1 cellular context compared by ENCODE assay signal in the genomic region with DNA sequence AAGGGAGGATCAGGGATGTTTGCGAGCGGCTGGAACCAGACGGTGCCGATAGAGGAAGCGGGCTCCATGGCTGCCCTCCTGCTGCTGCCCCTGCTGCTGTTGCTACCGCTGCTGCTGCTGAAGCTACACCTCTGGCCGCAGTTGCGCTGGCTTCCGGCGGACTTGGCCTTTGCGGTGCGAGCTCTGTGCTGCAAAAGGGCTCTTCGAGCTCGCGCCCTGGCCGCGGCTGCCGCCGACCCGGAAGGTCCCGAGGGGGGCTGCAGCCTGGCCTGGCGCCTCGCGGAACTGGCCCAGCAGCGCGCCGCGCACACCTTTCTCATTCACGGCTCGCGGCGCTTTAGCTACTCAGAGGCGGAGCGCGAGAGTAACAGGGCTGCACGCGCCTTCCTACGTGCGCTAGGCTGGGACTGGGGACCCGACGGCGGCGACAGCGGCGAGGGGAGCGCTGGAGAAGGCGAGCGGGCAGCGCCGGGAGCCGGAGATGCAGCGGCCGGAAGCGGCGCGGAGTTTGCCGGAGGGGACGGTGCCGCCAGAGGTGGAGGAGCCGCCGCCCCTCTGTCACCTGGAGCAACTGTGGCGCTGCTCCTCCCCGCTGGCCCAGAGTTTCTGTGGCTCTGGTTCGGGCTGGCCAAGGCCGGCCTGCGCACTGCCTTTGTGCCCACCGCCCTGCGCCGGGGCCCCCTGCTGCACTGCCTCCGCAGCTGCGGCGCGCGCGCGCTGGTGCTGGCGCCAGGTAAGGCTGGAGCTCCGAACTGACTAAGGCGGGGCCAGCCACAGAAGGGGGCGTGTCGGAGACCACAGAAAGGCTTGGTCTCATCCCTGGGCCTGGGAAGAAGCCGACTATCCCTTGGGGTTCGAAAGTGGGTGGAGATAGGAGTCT.
TF ChIP-seq lines count a peak whose summit lies in the region.

No MANE protein-coding gene starts in this region.

TF ChIP-seq in WTC11, 78 proteins besides CTCF, POLR2A, EP300 and RAD21 (continued from another document):
- no peak for TF ChIP-seq RELA (CRISPR knock-in tag; IDR thresholded peaks at IDR 0.05; ENCODE audit: borderline replicate concordance)
- TF ChIP-seq SMAD3 (CRISPR knock-in tag; IDR thresholded peaks at IDR 0.05; ENCODE audit: borderline replicate concordance), result 0 out of 2 replicates have a peak, but pooled peaks have one; percentile 34
- TF ChIP-seq FOXP1 (CRISPR knock-in tag; IDR thresholded peaks at IDR 0.05; ENCODE audit: borderline replicate concordance), result peak; percentile 65; the same call in 1 of the 2 replicates
- TF ChIP-seq, protein P1, sequence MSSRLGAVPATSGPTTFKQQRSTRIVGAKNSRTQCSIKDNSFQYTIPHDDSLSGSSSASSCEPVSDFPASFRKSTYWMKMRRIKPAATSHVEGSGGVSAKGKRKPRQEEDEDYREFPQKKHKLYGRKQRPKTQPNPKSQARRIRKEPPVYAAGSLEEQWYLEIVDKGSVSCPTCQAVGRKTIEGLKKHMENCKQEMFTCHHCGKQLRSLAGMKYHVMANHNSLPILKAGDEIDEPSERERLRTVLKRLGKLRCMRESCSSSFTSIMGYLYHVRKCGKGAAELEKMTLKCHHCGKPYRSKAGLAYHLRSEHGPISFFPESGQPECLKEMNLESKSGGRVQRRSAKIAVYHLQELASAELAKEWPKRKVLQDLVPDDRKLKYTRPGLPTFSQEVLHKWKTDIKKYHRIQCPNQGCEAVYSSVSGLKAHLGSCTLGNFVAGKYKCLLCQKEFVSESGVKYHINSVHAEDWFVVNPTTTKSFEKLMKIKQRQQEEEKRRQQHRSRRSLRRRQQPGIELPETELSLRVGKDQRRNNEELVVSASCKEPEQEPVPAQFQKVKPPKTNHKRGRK (CRISPR knock-in tag; IDR thresholded peaks at IDR 0.05; ENCODE audit: borderline replicate concordance), result no peak
- TF ChIP-seq, protein P2, sequence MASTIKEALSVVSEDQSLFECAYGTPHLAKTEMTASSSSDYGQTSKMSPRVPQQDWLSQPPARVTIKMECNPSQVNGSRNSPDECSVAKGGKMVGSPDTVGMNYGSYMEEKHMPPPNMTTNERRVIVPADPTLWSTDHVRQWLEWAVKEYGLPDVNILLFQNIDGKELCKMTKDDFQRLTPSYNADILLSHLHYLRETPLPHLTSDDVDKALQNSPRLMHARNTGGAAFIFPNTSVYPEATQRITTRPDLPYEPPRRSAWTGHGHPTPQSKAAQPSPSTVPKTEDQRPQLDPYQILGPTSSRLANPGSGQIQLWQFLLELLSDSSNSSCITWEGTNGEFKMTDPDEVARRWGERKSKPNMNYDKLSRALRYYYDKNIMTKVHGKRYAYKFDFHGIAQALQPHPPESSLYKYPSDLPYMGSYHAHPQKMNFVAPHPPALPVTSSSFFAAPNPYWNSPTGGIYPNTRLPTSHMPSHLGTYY (CRISPR knock-in tag; IDR thresholded peaks at IDR 0.05), result no peak
- peak; percentile 81; the same call in 1 of the 2 replicates for TF ChIP-seq TP53 (CRISPR knock-in tag; IDR thresholded peaks at IDR 0.05)
- no peak for TF ChIP-seq TEAD1 (CRISPR knock-in tag; IDR thresholded peaks at IDR 0.05)
- TF ChIP-seq, protein P3, sequence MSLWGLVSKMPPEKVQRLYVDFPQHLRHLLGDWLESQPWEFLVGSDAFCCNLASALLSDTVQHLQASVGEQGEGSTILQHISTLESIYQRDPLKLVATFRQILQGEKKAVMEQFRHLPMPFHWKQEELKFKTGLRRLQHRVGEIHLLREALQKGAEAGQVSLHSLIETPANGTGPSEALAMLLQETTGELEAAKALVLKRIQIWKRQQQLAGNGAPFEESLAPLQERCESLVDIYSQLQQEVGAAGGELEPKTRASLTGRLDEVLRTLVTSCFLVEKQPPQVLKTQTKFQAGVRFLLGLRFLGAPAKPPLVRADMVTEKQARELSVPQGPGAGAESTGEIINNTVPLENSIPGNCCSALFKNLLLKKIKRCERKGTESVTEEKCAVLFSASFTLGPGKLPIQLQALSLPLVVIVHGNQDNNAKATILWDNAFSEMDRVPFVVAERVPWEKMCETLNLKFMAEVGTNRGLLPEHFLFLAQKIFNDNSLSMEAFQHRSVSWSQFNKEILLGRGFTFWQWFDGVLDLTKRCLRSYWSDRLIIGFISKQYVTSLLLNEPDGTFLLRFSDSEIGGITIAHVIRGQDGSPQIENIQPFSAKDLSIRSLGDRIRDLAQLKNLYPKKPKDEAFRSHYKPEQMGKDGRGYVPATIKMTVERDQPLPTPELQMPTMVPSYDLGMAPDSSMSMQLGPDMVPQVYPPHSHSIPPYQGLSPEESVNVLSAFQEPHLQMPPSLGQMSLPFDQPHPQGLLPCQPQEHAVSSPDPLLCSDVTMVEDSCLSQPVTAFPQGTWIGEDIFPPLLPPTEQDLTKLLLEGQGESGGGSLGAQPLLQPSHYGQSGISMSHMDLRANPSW (CRISPR knock-in tag; conservative IDR thresholded peaks at IDR 0.05; ENCODE audit: low read depth), result 0 out of 2 replicates have a peak, but pooled peaks have one; percentile 33
- TF ChIP-seq, protein P4, sequence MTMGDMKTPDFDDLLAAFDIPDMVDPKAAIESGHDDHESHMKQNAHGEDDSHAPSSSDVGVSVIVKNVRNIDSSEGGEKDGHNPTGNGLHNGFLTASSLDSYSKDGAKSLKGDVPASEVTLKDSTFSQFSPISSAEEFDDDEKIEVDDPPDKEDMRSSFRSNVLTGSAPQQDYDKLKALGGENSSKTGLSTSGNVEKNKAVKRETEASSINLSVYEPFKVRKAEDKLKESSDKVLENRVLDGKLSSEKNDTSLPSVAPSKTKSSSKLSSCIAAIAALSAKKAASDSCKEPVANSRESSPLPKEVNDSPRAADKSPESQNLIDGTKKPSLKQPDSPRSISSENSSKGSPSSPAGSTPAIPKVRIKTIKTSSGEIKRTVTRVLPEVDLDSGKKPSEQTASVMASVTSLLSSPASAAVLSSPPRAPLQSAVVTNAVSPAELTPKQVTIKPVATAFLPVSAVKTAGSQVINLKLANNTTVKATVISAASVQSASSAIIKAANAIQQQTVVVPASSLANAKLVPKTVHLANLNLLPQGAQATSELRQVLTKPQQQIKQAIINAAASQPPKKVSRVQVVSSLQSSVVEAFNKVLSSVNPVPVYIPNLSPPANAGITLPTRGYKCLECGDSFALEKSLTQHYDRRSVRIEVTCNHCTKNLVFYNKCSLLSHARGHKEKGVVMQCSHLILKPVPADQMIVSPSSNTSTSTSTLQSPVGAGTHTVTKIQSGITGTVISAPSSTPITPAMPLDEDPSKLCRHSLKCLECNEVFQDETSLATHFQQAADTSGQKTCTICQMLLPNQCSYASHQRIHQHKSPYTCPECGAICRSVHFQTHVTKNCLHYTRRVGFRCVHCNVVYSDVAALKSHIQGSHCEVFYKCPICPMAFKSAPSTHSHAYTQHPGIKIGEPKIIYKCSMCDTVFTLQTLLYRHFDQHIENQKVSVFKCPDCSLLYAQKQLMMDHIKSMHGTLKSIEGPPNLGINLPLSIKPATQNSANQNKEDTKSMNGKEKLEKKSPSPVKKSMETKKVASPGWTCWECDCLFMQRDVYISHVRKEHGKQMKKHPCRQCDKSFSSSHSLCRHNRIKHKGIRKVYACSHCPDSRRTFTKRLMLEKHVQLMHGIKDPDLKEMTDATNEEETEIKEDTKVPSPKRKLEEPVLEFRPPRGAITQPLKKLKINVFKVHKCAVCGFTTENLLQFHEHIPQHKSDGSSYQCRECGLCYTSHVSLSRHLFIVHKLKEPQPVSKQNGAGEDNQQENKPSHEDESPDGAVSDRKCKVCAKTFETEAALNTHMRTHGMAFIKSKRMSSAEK (CRISPR knock-in tag; IDR thresholded peaks at IDR 0.05; ENCODE audit: borderline replicate concordance), result no peak
- TF ChIP-seq KAT7 (CRISPR knock-in tag; IDR thresholded peaks at IDR 0.05; ENCODE audit: borderline replicate concordance), result no peak; the same call in 1 of the 2 replicates
- 0 out of 2 replicates have a peak, but pooled peaks have one; percentile 42 for TF ChIP-seq GABPB1 (CRISPR knock-in tag; IDR thresholded peaks at IDR 0.05)
- peak; percentile 57; the same call in 1 of the 2 replicates for TF ChIP-seq ZNF232 (CRISPR knock-in tag; IDR thresholded peaks at IDR 0.05)
- TF ChIP-seq NR2C2 (CRISPR knock-in tag; IDR thresholded peaks at IDR 0.05), result no peak
- no peak for TF ChIP-seq ELF4 (CRISPR knock-in tag; IDR thresholded peaks at IDR 0.05; ENCODE audit: low read depth)
- peak; percentile 37 for TF ChIP-seq SP1 (CRISPR knock-in tag; conservative IDR thresholded peaks at IDR 0.05)
- TF ChIP-seq, protein P5, sequence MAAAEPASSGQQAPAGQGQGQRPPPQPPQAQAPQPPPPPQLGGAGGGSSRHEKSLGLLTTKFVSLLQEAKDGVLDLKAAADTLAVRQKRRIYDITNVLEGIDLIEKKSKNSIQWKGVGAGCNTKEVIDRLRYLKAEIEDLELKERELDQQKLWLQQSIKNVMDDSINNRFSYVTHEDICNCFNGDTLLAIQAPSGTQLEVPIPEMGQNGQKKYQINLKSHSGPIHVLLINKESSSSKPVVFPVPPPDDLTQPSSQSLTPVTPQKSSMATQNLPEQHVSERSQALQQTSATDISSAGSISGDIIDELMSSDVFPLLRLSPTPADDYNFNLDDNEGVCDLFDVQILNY (CRISPR knock-in tag; IDR thresholded peaks at IDR 0.05), result 0 out of 2 replicates have a peak, but pooled peaks have one; percentile 24
- TF ChIP-seq CREB1 (CRISPR knock-in tag; IDR thresholded peaks at IDR 0.05), result 0 out of 2 replicates have a peak, but pooled peaks have one; percentile 30
- TF ChIP-seq, protein P6, sequence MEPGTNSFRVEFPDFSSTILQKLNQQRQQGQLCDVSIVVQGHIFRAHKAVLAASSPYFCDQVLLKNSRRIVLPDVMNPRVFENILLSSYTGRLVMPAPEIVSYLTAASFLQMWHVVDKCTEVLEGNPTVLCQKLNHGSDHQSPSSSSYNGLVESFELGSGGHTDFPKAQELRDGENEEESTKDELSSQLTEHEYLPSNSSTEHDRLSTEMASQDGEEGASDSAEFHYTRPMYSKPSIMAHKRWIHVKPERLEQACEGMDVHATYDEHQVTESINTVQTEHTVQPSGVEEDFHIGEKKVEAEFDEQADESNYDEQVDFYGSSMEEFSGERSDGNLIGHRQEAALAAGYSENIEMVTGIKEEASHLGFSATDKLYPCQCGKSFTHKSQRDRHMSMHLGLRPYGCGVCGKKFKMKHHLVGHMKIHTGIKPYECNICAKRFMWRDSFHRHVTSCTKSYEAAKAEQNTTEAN (CRISPR knock-in tag; IDR thresholded peaks at IDR 0.05), result no peak
- 0 out of 2 replicates have a peak, but pooled peaks have one; percentile 15 for TF ChIP-seq ZNF263 (CRISPR knock-in tag; IDR thresholded peaks at IDR 0.05; ENCODE audit: low read depth)
- TF ChIP-seq, protein P7, sequence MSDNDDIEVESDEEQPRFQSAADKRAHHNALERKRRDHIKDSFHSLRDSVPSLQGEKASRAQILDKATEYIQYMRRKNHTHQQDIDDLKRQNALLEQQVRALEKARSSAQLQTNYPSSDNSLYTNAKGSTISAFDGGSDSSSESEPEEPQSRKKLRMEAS (CRISPR knock-in tag; IDR thresholded peaks at IDR 0.05), result peak; percentile 65; the same call in 1 of the 2 replicates
- TF ChIP-seq, protein P8, sequence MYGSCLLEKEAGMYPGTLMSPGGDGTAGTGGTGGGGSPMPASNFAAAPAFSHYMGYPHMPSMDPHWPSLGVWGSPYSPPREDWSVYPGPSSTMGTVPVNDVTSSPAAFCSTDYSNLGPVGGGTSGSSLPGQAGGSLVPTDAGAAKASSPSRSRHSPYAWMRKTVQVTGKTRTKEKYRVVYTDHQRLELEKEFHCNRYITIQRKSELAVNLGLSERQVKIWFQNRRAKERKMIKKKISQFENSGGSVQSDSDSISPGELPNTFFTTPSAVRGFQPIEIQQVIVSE (CRISPR knock-in tag; IDR thresholded peaks at IDR 0.05; ENCODE audit: borderline replicate concordance), result no peak
- TF ChIP-seq FOXK1 (CRISPR knock-in tag; IDR thresholded peaks at IDR 0.05), result peak; percentile 74; the same call in 1 of the 2 replicates
- TF ChIP-seq, protein P9, sequence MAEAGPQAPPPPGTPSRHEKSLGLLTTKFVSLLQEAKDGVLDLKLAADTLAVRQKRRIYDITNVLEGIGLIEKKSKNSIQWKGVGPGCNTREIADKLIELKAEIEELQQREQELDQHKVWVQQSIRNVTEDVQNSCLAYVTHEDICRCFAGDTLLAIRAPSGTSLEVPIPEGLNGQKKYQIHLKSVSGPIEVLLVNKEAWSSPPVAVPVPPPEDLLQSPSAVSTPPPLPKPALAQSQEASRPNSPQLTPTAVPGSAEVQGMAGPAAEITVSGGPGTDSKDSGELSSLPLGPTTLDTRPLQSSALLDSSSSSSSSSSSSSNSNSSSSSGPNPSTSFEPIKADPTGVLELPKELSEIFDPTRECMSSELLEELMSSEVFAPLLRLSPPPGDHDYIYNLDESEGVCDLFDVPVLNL (CRISPR knock-in tag; IDR thresholded peaks at IDR 0.05; ENCODE audit: borderline replicate concordance, low read depth), result 0 out of 2 replicates have a peak, but pooled peaks have one; percentile 57
- TF ChIP-seq TEAD4 (CRISPR knock-in tag; IDR thresholded peaks at IDR 0.05), result no peak
- TF ChIP-seq CREM (CRISPR knock-in tag; IDR thresholded peaks at IDR 0.05), result 0 out of 2 replicates have a peak, but pooled peaks have one; percentile 10
- no peak for TF ChIP-seq ZNF317 (CRISPR knock-in tag; IDR thresholded peaks at IDR 0.05; ENCODE audit: borderline replicate concordance, low read depth)
- no peak for TF ChIP-seq NFATC4 (CRISPR knock-in tag; IDR thresholded peaks at IDR 0.05)
- TF ChIP-seq, protein P10, sequence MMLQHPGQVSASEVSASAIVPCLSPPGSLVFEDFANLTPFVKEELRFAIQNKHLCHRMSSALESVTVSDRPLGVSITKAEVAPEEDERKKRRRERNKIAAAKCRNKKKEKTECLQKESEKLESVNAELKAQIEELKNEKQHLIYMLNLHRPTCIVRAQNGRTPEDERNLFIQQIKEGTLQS (CRISPR knock-in tag; conservative IDR thresholded peaks at IDR 0.05), result no peak
- no peak for TF ChIP-seq ZNF219 (CRISPR knock-in tag; IDR thresholded peaks at IDR 0.05; ENCODE audit: borderline replicate concordance)
- TF ChIP-seq RORB (CRISPR knock-in tag; IDR thresholded peaks at IDR 0.05), result no peak
- no peak for TF ChIP-seq MXD4 (CRISPR knock-in tag; IDR thresholded peaks at IDR 0.05; ENCODE audit: borderline replicate concordance)
- TF ChIP-seq, protein P11, sequence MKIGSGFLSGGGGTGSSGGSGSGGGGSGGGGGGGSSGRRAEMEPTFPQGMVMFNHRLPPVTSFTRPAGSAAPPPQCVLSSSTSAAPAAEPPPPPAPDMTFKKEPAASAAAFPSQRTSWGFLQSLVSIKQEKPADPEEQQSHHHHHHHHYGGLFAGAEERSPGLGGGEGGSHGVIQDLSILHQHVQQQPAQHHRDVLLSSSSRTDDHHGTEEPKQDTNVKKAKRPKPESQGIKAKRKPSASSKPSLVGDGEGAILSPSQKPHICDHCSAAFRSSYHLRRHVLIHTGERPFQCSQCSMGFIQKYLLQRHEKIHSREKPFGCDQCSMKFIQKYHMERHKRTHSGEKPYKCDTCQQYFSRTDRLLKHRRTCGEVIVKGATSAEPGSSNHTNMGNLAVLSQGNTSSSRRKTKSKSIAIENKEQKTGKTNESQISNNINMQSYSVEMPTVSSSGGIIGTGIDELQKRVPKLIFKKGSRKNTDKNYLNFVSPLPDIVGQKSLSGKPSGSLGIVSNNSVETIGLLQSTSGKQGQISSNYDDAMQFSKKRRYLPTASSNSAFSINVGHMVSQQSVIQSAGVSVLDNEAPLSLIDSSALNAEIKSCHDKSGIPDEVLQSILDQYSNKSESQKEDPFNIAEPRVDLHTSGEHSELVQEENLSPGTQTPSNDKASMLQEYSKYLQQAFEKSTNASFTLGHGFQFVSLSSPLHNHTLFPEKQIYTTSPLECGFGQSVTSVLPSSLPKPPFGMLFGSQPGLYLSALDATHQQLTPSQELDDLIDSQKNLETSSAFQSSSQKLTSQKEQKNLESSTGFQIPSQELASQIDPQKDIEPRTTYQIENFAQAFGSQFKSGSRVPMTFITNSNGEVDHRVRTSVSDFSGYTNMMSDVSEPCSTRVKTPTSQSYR (CRISPR knock-in tag; IDR thresholded peaks at IDR 0.05), result no peak
- no peak for TF ChIP-seq TCF7 (CRISPR knock-in tag; IDR thresholded peaks at IDR 0.05; ENCODE audit: low read depth)
